In genomic region chr6:31901953-31902643, GRCh38 we compare ENCODE assay signal across 8 cellular contexts. TPM values are rescaled to one million over a fixed set of nuclear protein-coding genes. Genes with fewer than 3 reads are reported as not detected.
DNase-seq lines count a peak whose midpoint lies in the region; ATAC-seq and TF ChIP-seq lines count a peak whose summit lies in the region.

A gene with protein sequence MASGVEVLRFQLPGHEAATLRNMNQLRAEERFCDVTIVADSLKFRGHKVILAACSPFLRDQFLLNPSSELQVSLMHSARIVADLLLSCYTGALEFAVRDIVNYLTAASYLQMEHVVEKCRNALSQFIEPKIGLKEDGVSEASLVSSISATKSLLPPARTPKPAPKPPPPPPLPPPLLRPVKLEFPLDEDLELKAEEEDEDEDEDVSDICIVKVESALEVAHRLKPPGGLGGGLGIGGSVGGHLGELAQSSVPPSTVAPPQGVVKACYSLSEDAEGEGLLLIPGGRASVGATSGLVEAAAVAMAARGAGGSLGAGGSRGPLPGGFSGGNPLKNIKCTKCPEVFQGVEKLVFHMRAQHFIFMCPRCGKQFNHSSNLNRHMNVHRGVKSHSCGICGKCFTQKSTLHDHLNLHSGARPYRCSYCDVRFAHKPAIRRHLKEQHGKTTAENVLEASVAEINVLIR (minus strand): TSS chr6:31902086. CDS start chr6:31901305, 781 bp downstream.

- CTCF ChIA-PET in HCT116 (lab: Charles Lee), result interaction anchor here (2.2 kb wide), 1 partner anchor 50 kb away, joined by 9 read pairs; no protein-coding TSS in a partner anchor

- H2AFZ ChIP-seq in HCT116 (ENCODE audit: low read depth, low read length, poor library complexity, severe bottlenecking), result no peak within 1 kb of the TSS
- H2AFZ ChIP-seq in parathyroid adenoma, result peak within 1 kb of the TSS; percentile 61

- TF ChIP-seq RAD21 in HCT116 (IDR thresholded peaks at IDR 0.05; ENCODE audit: low read depth), result peak; percentile 64

- H3K9me3 ChIP-seq in HCT116 (ENCODE audit: control insufficient read depth in 1 of 2, insufficient read depth in 1 of 2, low read depth in 1 of 2, low read length in 2 of 2) (no peaks in the 10 kb centered on the region), parathyroid adenoma (ENCODE audit: control insufficient read depth, low read length) (no peaks in the 10 kb centered on the region), thyroid gland (no peaks in the 10 kb centered on the region)

- RAD21 ChIA-PET in HCT116 (lab: Charles Lee; ENCODE audit: low non-redundant PET in 1 of 2, low total read pairs in 2 of 2, uncharacterized antibody in 2 of 2, unreplicated experiment in 2 of 2), result interaction anchor here in 1 of 2 experiments (1.1 kb wide), 1 partner anchor 50 kb away, joined by 3 read pairs; no protein-coding TSS in a partner anchor

- ATAC-seq in HCT116, result peak; percentile 73

- peak within 1 kb of the TSS; percentile 64 for H3K27ac ChIP-seq in HCT116 (ENCODE audit: low read depth, low read length)
- peak within 1 kb of the TSS; percentile 54 for H3K27ac ChIP-seq in adipose tissue (ENCODE audit: low read depth, low read length)
- peak within 1 kb of the TSS; percentile 87 for H3K27ac ChIP-seq in parathyroid adenoma
- H3K27ac ChIP-seq in thyroid gland, result peak within 1 kb of the TSS; percentile 45 to 66 (median 66)

- H3K79me2 ChIP-seq in HCT116 (ENCODE audit: insufficient read depth, low read length) (peaks cover 13% of the 10 kb centered on the region; the same call in 1 of the 2 replicates), parathyroid adenoma (no peaks in the 10 kb centered on the region)

- H4K20me1 ChIP-seq in HCT116 (ENCODE audit: insufficient read depth), result no peaks in the 10 kb centered on the region

- H3K4me1 ChIP-seq in HCT116 (ENCODE audit: control insufficient read depth in 1 of 2, insufficient read depth in 2 of 2, low read length in 2 of 2) (peaks cover 10 to 31% of the 10 kb centered on the region in 2 experiments; a peak in 3 of 4 replicates), parathyroid adenoma (peaks cover 9% of the 10 kb centered on the region), thyroid gland (peaks cover 15 to 22% of the 10 kb centered on the region in 2 donors)

- BruUV-seq in HCT116 (replicated peaks; lab: Mats Ljungman, UMichigan), result no TSS peak

- H3K9ac ChIP-seq in HCT116 (ENCODE audit: low read length) (peak within 1 kb of the TSS; percentile 63), parathyroid adenoma (no peak within 1 kb of the TSS)

- H3K4me2 ChIP-seq in HCT116 (ENCODE audit: low read length), result peak within 1 kb of the TSS; percentile 92
- peak within 1 kb of the TSS; percentile 96 for H3K4me2 ChIP-seq in parathyroid adenoma (ENCODE audit: low read length)

- POLR2A ChIA-PET in HCT116 (lab: Charles Lee), result no interaction called here

- WGBS in adipose tissue, 3 donors, result 0 to 1% (median 0%) methylated on average over 52 to 72 of the region's 77 CpGs
- 0 to 1% methylated on average over 28 to 31 of the region's 77 CpGs for WGBS in thyroid gland, 2 donors

- H3K4me3 ChIP-seq in HCT116 (replicated peaks in 1 of 2; ENCODE audit: low read depth in 1 of 2, low read length in 2 of 2) (peak within 1 kb of the TSS; percentile 56 to 63), parathyroid adenoma (ENCODE audit: low read depth, low read length) (peak within 1 kb of the TSS; percentile 63), thyroid gland (replicated peaks in 1 of 3) (peak within 1 kb of the TSS; percentile 8 to 47 (median 23))

- DNase-seq in DMS114 treated with DMSO at 0.1 percent for 48 hours (lab: John Stamatoyannopoulos, UW; ENCODE audit: unreplicated experiment) (peak; percentile 93), HCT116 (ENCODE audit: low read depth, low spot score) (peak; percentile 89), NCI-H1436 treated with DMSO at 0.1 percent for 48 hours (lab: John Stamatoyannopoulos, UW) (peak; percentile 67), T follicular helper cell (ENCODE audit: low read depth) (peak; percentile 75), cardiac septum (ENCODE audit: low spot score) (peak; percentile 94), thyroid gland (peak; percentile 93 to 94)

- TF ChIP-seq CTCF in HCT116 (IDR thresholded peaks at IDR 0.05 in 2 of 3, conservative IDR thresholded peaks at IDR 0.05 in 1 of 3; ENCODE audit: borderline replicate concordance in 1 of 3, insufficient read depth in 1 of 3, low read depth in 2 of 3, low read length in 2 of 3) (no peak), parathyroid adenoma (IDR thresholded peaks at IDR 0.05) (peak; percentile 12), thyroid gland (IDR thresholded peaks at IDR 0.05) (peak in 1 of 6 experiments; percentile 14)

- no peak for TF ChIP-seq POLR2A in HCT116 (IDR thresholded peaks at IDR 0.05; ENCODE audit: borderline replicate concordance, extremely low read depth, insufficient read depth, insufficient read length)
- peak in 1 of 2 donors; percentile 54 for TF ChIP-seq POLR2A in thyroid gland (IDR thresholded peaks at IDR 0.05)

- H3K27me3 ChIP-seq in HCT116 (ENCODE audit: insufficient read depth, low read length) (no peaks in the 10 kb centered on the region), parathyroid adenoma (ENCODE audit: control insufficient read depth, insufficient read depth, low read length) (no peaks in the 10 kb centered on the region), thyroid gland (no peaks in the 10 kb centered on the region)

- H3K9me2 ChIP-seq in HCT116 (ENCODE audit: insufficient read depth), result no peaks in the 10 kb centered on the region

- H3K36me3 ChIP-seq in HCT116 (ENCODE audit: control insufficient read depth in 1 of 2, insufficient read depth in 2 of 2, low read length in 2 of 2) (no peaks in the 10 kb centered on the region), parathyroid adenoma (ENCODE audit: control insufficient read depth, insufficient read depth, low read length) (no peaks in the 10 kb centered on the region), thyroid gland (no peaks in the 10 kb centered on the region)

- intact Hi-C loops in HCT116 (cut with micrococcal nuclease), result loop anchor here (2.0 kb wide), 1 partner anchor 51 kb away; no protein-coding TSS in a partner anchor
- intact Hi-C loops in cardiac septum (cut with DNase I), result loop anchor here (5.0 kb wide), 1 partner anchor 50 kb away; no protein-coding TSS in a partner anchor
- intact Hi-C loops in thyroid gland (cut with DNase I), result no loop called here

TF ChIP-seq in HCT116, 20 proteins besides CTCF, POLR2A, EP300 and RAD21 (continues in another document):
- TF ChIP-seq SP1 (IDR thresholded peaks at IDR 0.05; ENCODE audit: low read depth), result no peak; the same call in 1 of the 2 replicates
- no peak for TF ChIP-seq ELF1 (IDR thresholded peaks at IDR 0.05; ENCODE audit: borderline replicate concordance, low read depth)
- no peak for TF ChIP-seq ZFX (IDR thresholded peaks at IDR 0.05)
- TF ChIP-seq SRF (IDR thresholded peaks at IDR 0.05; ENCODE audit: low read depth), result no peak
- TF ChIP-seq CEBPB (IDR thresholded peaks at IDR 0.05; ENCODE audit: low read depth), result no peak
- TF ChIP-seq ZBTB33 (IDR thresholded peaks at IDR 0.05; ENCODE audit: extremely low read depth, insufficient replicate concordance, low read length), result no peak
- no peak for TF ChIP-seq JUND (IDR thresholded peaks at IDR 0.05)
- TF ChIP-seq TCF7L2 (IDR thresholded peaks at IDR 0.05; ENCODE audit: borderline replicate concordance, extremely low read depth, insufficient read depth, insufficient read length), result no peak
- TF ChIP-seq ZNF274 (IDR thresholded peaks at IDR 0.05; ENCODE audit: low read depth, low read length), result no peak
- no peak for TF ChIP-seq EZH2 (IDR thresholded peaks at IDR 0.05)
- TF ChIP-seq, protein P1, sequence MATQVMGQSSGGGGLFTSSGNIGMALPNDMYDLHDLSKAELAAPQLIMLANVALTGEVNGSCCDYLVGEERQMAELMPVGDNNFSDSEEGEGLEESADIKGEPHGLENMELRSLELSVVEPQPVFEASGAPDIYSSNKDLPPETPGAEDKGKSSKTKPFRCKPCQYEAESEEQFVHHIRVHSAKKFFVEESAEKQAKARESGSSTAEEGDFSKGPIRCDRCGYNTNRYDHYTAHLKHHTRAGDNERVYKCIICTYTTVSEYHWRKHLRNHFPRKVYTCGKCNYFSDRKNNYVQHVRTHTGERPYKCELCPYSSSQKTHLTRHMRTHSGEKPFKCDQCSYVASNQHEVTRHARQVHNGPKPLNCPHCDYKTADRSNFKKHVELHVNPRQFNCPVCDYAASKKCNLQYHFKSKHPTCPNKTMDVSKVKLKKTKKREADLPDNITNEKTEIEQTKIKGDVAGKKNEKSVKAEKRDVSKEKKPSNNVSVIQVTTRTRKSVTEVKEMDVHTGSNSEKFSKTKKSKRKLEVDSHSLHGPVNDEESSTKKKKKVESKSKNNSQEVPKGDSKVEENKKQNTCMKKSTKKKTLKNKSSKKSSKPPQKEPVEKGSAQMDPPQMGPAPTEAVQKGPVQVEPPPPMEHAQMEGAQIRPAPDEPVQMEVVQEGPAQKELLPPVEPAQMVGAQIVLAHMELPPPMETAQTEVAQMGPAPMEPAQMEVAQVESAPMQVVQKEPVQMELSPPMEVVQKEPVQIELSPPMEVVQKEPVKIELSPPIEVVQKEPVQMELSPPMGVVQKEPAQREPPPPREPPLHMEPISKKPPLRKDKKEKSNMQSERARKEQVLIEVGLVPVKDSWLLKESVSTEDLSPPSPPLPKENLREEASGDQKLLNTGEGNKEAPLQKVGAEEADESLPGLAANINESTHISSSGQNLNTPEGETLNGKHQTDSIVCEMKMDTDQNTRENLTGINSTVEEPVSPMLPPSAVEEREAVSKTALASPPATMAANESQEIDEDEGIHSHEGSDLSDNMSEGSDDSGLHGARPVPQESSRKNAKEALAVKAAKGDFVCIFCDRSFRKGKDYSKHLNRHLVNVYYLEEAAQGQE (IDR thresholded peaks at IDR 0.05; ENCODE audit: low read depth), result no peak
- peak; percentile 8 for TF ChIP-seq YY1 (IDR thresholded peaks at IDR 0.05; ENCODE audit: extremely low read depth, insufficient replicate concordance, low read depth, low read length)

RNA-seq across cellular contexts. Expression of the gene that starts here (rescaled TPM):
- total RNA-seq in HCT116 (2021; ENCODE audit: unreplicated experiment), result 10.3 TPM
- 8.9 and 10.3 TPM in 2 replicates for polyA plus RNA-seq in HCT116 (2012)
- polyA plus RNA-seq in adipose tissue, result 1 to 10 TPM; 1.7 to 5.2 (median 2.2) TPM
- 5.2 TPM for total RNA-seq in cardiac septum
- 1 to 10 TPM in 3 of 4 donors, under 1 TPM in 1; 0.94 to 2.9 (median 1.5) TPM for total RNA-seq in thyroid gland

Comparison
In these comparisons a context has a peak if more than half of its experiments do, and no peak if none do; other contexts are left out.
1. Peak in every context shown above with its lines: DNase-seq, ATAC-seq, H3K4me3 ChIP-seq and H3K27ac ChIP-seq.